ENCODE assay signal across 19 cellular contexts in the genomic region with DNA sequence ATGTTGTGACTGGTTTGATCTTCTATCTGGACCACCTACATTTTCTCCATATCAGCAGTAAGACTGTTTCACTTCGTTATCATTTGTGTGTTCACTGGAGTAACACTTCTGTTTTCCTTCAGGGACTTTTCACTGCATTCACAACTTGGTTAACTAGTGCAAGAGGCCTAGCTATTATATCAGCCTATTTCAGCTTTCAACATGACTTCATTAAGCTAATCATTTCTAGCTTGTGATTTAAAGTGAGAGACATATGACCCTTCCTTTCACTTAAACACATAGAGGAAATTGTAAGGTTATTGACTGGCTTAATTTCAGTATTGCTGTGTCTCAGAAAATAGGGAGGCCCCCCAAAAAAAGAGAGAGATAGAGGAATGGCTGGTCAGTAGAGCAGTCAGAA.
DNase-seq lines count a peak whose midpoint lies in the region; ATAC-seq, FAIRE-seq and TF ChIP-seq lines count a peak whose summit lies in the region.
"Had no signal": no experiment of that assay in that cellular context is flagged by ENCODE, and none has a peak within 500 bp of the region (broad histone marks: within the 10 kb centered on the region; RNA-seq: fewer than 3 reads in every experiment).

No MANE protein-coding gene starts in this region.

- dilution Hi-C loops in IMR-90 (cut with HindIII; ENCODE audit: low sequenced_read_pairs, unreplicated experiment): no loop called here

- H3K9ac ChIP-seq in IMR-90 (ENCODE audit: low read depth, low read length) (no peak overlapping the region), colonic mucosa (ENCODE audit: low read depth in 2 of 2, low read length in 2 of 2) (no peak overlapping the region)
- H3K9ac ChIP-seq: BLaER1 had no signal

- TF ChIP-seq POLR2A in IMR-90 (IDR thresholded peaks at IDR 0.05; ENCODE audit: low read depth, low read length): no peak

- H2AK9ac ChIP-seq in IMR-90 (replicated peaks; ENCODE audit: low read depth, low read length, poor library complexity): no peak overlapping the region

- no peak overlapping the region for H2AK5ac ChIP-seq in IMR-90 (ENCODE audit: low read depth, low read length)

- 0 out of 2 replicates have a peak, but pooled peaks cover 2% of the 10 kb centered on the region for H3K4me1 ChIP-seq in IMR-90 (ENCODE audit: control insufficient read depth, insufficient read depth, low read length)
- H3K4me1 ChIP-seq in colonic mucosa: no peaks in the 10 kb centered on the region
- H3K4me1 ChIP-seq: A549 had no signal

- intact Hi-C loops in IMR-90 (cut with micrococcal nuclease) (no loop called here), colonic mucosa (cut with DNase I) (no loop called here)

- no CpG with 5 or more reads among the region's 1 CpG for WGBS in IMR-90 (ENCODE audit: extremely low coverage in 2 of 2, insufficient read length in 1 of 2), 2 experiments

- DNase-seq in IMR-90: no peak
- no peak for DNase-seq in frontal cortex (ENCODE audit: low spot score in 2 of 2)
- no peak for DNase-seq in colonic mucosa
- no peak for DNase-seq in NCI-H146 treated with DMSO at 0.1 percent for 48 hours (lab: John Stamatoyannopoulos, UW; ENCODE audit: unreplicated experiment)
- DNase-seq: CD4-positive, alpha-beta memory T cell; DMS153; DMS79; GDM1; H9; KG1 had no signal

- ATAC-seq in GM18508 (IDR thresholded peaks at IDR 0.05; ENCODE audit: insufficient read depth, unreplicated experiment) (peak; percentile 72), HG02610 (IDR thresholded peaks at IDR 0.05; ENCODE audit: unreplicated experiment) (peak; percentile 51), IMR-90 (ENCODE audit: low read depth) (no peak)
- ATAC-seq: A549, HepG2 had no signal

- POLR2A ChIA-PET in IMR-90 (lab: Charles Lee; ENCODE audit: unreplicated experiment): no interaction called here

- H2BK15ac ChIP-seq in IMR-90 (ENCODE audit: low read depth, low read length): no peak overlapping the region

- no peak overlapping the region for H4K91ac ChIP-seq in IMR-90 (ENCODE audit: insufficient read depth, low read depth, low read length)

- no peak overlapping the region for H3K56ac ChIP-seq in IMR-90 (ENCODE audit: extremely low read depth, insufficient read depth, low read length)

- no peaks in the 10 kb centered on the region for H4K20me1 ChIP-seq in IMR-90 (ENCODE audit: insufficient read depth, low read length)
- H4K20me1 ChIP-seq: BLaER1 had no signal

- H3K36me3 ChIP-seq in IMR-90 (ENCODE audit: control insufficient read depth, insufficient read depth, low read length) (no peaks in the 10 kb centered on the region), colonic mucosa (no peaks in the 10 kb centered on the region)
- H3K36me3 ChIP-seq: BLaER1 had no signal

- H3K9me3 ChIP-seq in IMR-90 (ENCODE audit: control insufficient read depth, insufficient read depth, low read length) (no peaks in the 10 kb centered on the region), colonic mucosa (no peaks in the 10 kb centered on the region)
- H3K9me3 ChIP-seq: A549, BLaER1 had no signal

- peaks cover 3% of the 10 kb centered on the region for H3K9me3 Mint-ChIP-seq in nephron
- H3K9me3 Mint-ChIP-seq: H9 had no signal

- H3K4me1 Mint-ChIP-seq in nephron: no peaks in the 10 kb centered on the region
- H3K4me1 Mint-ChIP-seq: CD14-positive monocyte; CD4-positive, alpha-beta memory T cell; H9 had no signal

- H3K4me3 ChIP-seq in IMR-90 (ENCODE audit: insufficient read depth, low read depth, low read length): no peak overlapping the region
- no peak overlapping the region for H3K4me3 ChIP-seq in colonic mucosa
- H3K4me3 ChIP-seq: A549, BLaER1 had no signal

- no peak overlapping the region for H3K4ac ChIP-seq in IMR-90 (ENCODE audit: low read depth, low read length)

- H3K27ac ChIP-seq in IMR-90 (ENCODE audit: insufficient read depth, low read length): no peak overlapping the region
- no peak overlapping the region for H3K27ac ChIP-seq in colonic mucosa
- H3K27ac ChIP-seq: 22Rv1, A549, BLaER1 had no signal

- no peak for TF ChIP-seq RAD21 in IMR-90 (IDR thresholded peaks at IDR 0.05; ENCODE audit: low read length)

- H3K18ac ChIP-seq in IMR-90 (ENCODE audit: low read depth, low read length): peak overlapping the region; percentile 23; the same call in 1 of the 2 replicates

- H3K9me1 ChIP-seq in IMR-90 (ENCODE audit: insufficient read depth, low read length): no peaks in the 10 kb centered on the region

- H3K79me1 ChIP-seq in IMR-90 (ENCODE audit: low read depth in 1 of 2, low read length in 2 of 2): no peaks in the 10 kb centered on the region

- TF ChIP-seq CTCF in IMR-90 (conservative IDR thresholded peaks at IDR 0.05; ENCODE audit: low read depth, low read length) (no peak), nephron (IDR thresholded peaks at IDR 0.05; ENCODE audit: unreplicated experiment in 3 of 3) (no peak), colonic mucosa (IDR thresholded peaks at IDR 0.05) (no peak)

- no peak overlapping the region for H2AFZ ChIP-seq in IMR-90 (replicated peaks; ENCODE audit: low read length, poor library complexity)

- CTCF ChIA-PET in IMR-90 (lab: Yijun Ruan, JAX): interaction anchor here (0.5 to 0.6 kb wide), 2 partner anchors 22 to 1189 kb away, joined by 3 to 4 read pairs; no protein-coding TSS in a partner anchor

- no peak overlapping the region for H2BK20ac ChIP-seq in IMR-90 (ENCODE audit: low read depth, low read length)

- H4K8ac ChIP-seq in IMR-90 (ENCODE audit: low read depth in 2 of 2, low read length in 2 of 2): no peak overlapping the region

- no peaks in the 10 kb centered on the region for H3K36me3 Mint-ChIP-seq in nephron (ENCODE audit: low read depth)
- H3K36me3 Mint-ChIP-seq: CD14-positive monocyte; CD4-positive, alpha-beta memory T cell had no signal

- H3K4me3 Mint-ChIP-seq in nephron: no peak overlapping the region
- H3K4me3 Mint-ChIP-seq: CD14-positive monocyte; CD4-positive, alpha-beta memory T cell; H9 had no signal

- in situ Hi-C loops in IMR-90 (cut with MboI; ENCODE audit: low sequenced_read_pairs): no loop called here

- H3K14ac ChIP-seq in IMR-90 (replicated peaks; ENCODE audit: low read depth, low read length): no peak overlapping the region

- no TSS peak for BruUV-seq in IMR-90 (replicated peaks; lab: Mats Ljungman, UMichigan)

- H3K27me3 ChIP-seq in IMR-90 (ENCODE audit: control insufficient read depth, insufficient read depth, low read length) (no peaks in the 10 kb centered on the region), colonic mucosa (no peaks in the 10 kb centered on the region)
- H3K27me3 ChIP-seq: BLaER1 had no signal

- no peak overlapping the region for H2BK120ac ChIP-seq in IMR-90 (ENCODE audit: low read depth, low read length)

- no peak overlapping the region for H4K5ac ChIP-seq in IMR-90 (ENCODE audit: low read depth, low read length)

- no peak overlapping the region for H3K4me2 ChIP-seq in IMR-90 (ENCODE audit: low read depth, low read length)
- H3K4me2 ChIP-seq: A549, BLaER1 had no signal

- H3K27ac Mint-ChIP-seq in nephron: peak overlapping the region in 2 of 3 experiments; percentile 68 to 73
- H3K27ac Mint-ChIP-seq: CD14-positive monocyte; CD4-positive, alpha-beta memory T cell; H9 had no signal

- H2BK5ac ChIP-seq in IMR-90 (ENCODE audit: low read depth, low read length, poor library complexity, severe bottlenecking): no peak overlapping the region

- no peak overlapping the region for H3K23ac ChIP-seq in IMR-90 (ENCODE audit: low read depth, low read length)

- no peak for FAIRE-seq in frontal cortex (lab: Jason Lieb, UNC)
- FAIRE-seq: A549, H1, HepG2 had no signal

- no peaks in the 10 kb centered on the region for H3K27me3 Mint-ChIP-seq in nephron (ENCODE audit: low read depth)
- H3K27me3 Mint-ChIP-seq: CD4-positive, alpha-beta memory T cell had no signal

TF ChIP-seq in IMR-90, 13 proteins besides CTCF, POLR2A, EP300 and RAD21:
- TF ChIP-seq RFX5 (IDR thresholded peaks at IDR 0.05; ENCODE audit: low read depth, low read length) (no peak), BHLHE40 (IDR thresholded peaks at IDR 0.05; ENCODE audit: low read depth, low read length) (no peak), RCOR1 (IDR thresholded peaks at IDR 0.05; ENCODE audit: insufficient replicate concordance, low read length) (no peak), MAFK (IDR thresholded peaks at IDR 0.05; ENCODE audit: low read depth, low read length) (no peak), FOS (IDR thresholded peaks at IDR 0.05; ENCODE audit: low read depth, low read length) (no peak), MXI1 (IDR thresholded peaks at IDR 0.05; ENCODE audit: borderline replicate concordance, low read depth, low read length) (no peak)
